Comparison of ENCODE assay signal across 1 cellular context in genomic region chr1:180230416-180230790, GRCh38.
TF ChIP-seq lines count a peak whose summit lies in the region.

No MANE protein-coding gene starts in this region.

TF ChIP-seq in A549, 52 proteins besides CTCF, POLR2A, EP300 and RAD21:
- TF ChIP-seq, protein P1, sequence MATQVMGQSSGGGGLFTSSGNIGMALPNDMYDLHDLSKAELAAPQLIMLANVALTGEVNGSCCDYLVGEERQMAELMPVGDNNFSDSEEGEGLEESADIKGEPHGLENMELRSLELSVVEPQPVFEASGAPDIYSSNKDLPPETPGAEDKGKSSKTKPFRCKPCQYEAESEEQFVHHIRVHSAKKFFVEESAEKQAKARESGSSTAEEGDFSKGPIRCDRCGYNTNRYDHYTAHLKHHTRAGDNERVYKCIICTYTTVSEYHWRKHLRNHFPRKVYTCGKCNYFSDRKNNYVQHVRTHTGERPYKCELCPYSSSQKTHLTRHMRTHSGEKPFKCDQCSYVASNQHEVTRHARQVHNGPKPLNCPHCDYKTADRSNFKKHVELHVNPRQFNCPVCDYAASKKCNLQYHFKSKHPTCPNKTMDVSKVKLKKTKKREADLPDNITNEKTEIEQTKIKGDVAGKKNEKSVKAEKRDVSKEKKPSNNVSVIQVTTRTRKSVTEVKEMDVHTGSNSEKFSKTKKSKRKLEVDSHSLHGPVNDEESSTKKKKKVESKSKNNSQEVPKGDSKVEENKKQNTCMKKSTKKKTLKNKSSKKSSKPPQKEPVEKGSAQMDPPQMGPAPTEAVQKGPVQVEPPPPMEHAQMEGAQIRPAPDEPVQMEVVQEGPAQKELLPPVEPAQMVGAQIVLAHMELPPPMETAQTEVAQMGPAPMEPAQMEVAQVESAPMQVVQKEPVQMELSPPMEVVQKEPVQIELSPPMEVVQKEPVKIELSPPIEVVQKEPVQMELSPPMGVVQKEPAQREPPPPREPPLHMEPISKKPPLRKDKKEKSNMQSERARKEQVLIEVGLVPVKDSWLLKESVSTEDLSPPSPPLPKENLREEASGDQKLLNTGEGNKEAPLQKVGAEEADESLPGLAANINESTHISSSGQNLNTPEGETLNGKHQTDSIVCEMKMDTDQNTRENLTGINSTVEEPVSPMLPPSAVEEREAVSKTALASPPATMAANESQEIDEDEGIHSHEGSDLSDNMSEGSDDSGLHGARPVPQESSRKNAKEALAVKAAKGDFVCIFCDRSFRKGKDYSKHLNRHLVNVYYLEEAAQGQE (IDR thresholded peaks at IDR 0.05): no peak
- no peak for TF ChIP-seq TP53 (CRISPR knock-in tag; IDR thresholded peaks at IDR 0.05)
- TF ChIP-seq FOSB (CRISPR knock-in tag; IDR thresholded peaks at IDR 0.05): no peak
- TF ChIP-seq ZSCAN20 (CRISPR knock-in tag; IDR thresholded peaks at IDR 0.05): no peak
- TF ChIP-seq, protein P2, sequence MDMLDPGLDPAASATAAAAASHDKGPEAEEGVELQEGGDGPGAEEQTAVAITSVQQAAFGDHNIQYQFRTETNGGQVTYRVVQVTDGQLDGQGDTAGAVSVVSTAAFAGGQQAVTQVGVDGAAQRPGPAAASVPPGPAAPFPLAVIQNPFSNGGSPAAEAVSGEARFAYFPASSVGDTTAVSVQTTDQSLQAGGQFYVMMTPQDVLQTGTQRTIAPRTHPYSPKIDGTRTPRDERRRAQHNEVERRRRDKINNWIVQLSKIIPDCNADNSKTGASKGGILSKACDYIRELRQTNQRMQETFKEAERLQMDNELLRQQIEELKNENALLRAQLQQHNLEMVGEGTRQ (IDR thresholded peaks at IDR 0.05): no peak
- TF ChIP-seq RARB (CRISPR knock-in tag; IDR thresholded peaks at IDR 0.05): no peak
- no peak for TF ChIP-seq FOSL2 (IDR thresholded peaks at IDR 0.05)
- no peak for TF ChIP-seq FOSL2 (CRISPR knock-in tag; IDR thresholded peaks at IDR 0.05)
